ENCODE assay signal across 1 cellular context in the genomic region with DNA sequence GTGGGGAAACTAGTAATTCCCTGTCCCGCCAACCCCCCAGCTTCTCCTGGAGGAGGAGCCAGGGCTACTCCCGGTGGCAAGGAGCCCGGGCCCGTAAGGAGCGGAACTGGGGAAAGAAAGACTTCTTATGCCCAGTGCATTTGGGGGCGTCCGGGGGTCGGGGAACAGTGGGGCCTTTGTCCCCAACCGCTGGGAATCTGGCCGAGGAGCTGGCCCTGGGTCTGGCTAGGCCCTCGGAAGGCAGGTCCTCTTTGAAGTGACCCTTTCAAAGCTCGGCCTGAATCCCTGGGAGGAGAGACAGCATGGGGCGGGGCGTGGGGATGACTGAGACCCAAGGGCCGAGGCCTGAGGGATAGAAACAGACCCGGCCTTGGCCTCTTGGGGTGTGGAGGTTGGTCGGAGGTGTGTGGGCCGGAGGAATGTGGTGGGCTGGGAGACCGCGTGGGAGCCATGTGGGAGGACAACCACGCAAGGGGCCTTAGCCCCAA.
TF ChIP-seq lines count a peak whose summit lies in the region.

No MANE protein-coding gene starts in this region.

TF ChIP-seq in H1, 55 proteins besides CTCF, POLR2A, EP300 and RAD21 (continued from another document):
- TF ChIP-seq CHD7 (IDR thresholded peaks at IDR 0.05; ENCODE audit: insufficient replicate concordance, low read length) (no peak), SIX5 (IDR thresholded peaks at IDR 0.05; ENCODE audit: low read depth, low read length) (no peak), SP2 (IDR thresholded peaks at IDR 0.05; ENCODE audit: low read length) (no peak), SRF (IDR thresholded peaks at IDR 0.05; ENCODE audit: low read depth, low read length) (no peak), MAX (IDR thresholded peaks at IDR 0.05) (no peak), SAP30 (IDR thresholded peaks at IDR 0.05; ENCODE audit: insufficient read depth, insufficient replicate concordance, low read length) (no peak), NRF1 (IDR thresholded peaks at IDR 0.05; ENCODE audit: low read depth, low read length) (no peak), CHD2 (IDR thresholded peaks at IDR 0.05; ENCODE audit: low read length) (no peak), BCL11A (IDR thresholded peaks at IDR 0.05; ENCODE audit: low read depth in 2 of 2, low read length in 2 of 2) (no peak), POU5F1 (IDR thresholded peaks at IDR 0.05; ENCODE audit: low read depth, low read length) (no peak), CEBPB (IDR thresholded peaks at IDR 0.05; ENCODE audit: low read depth, low read length) (no peak), TCF12 (IDR thresholded peaks at IDR 0.05; ENCODE audit: low read depth, low read length) (no peak), JUND (IDR thresholded peaks at IDR 0.05; ENCODE audit: low read length) (no peak), SIRT6 (IDR thresholded peaks at IDR 0.05; ENCODE audit: low read length) (no peak), RNF2 (IDR thresholded peaks at IDR 0.05; ENCODE audit: borderline replicate concordance, low read depth, low read length, missing control alignments, poor library complexity, severe bottlenecking) (no peak)
- TF ChIP-seq, protein P1, sequence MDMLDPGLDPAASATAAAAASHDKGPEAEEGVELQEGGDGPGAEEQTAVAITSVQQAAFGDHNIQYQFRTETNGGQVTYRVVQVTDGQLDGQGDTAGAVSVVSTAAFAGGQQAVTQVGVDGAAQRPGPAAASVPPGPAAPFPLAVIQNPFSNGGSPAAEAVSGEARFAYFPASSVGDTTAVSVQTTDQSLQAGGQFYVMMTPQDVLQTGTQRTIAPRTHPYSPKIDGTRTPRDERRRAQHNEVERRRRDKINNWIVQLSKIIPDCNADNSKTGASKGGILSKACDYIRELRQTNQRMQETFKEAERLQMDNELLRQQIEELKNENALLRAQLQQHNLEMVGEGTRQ (IDR thresholded peaks at IDR 0.05; ENCODE audit: low read length) = no peak
